Comparison of ENCODE assay signal across 28 cellular contexts in genomic region chr7:2068693-2069471, GRCh38.
DNase-seq lines count a peak whose midpoint lies in the region; ATAC-seq and TF ChIP-seq lines count a peak whose summit lies in the region.
"Had no signal": no experiment of that assay in that cellular context is flagged by ENCODE, and none has a peak within 500 bp of the region (broad histone marks: within the 10 kb centered on the region; RNA-seq: fewer than 3 reads in every experiment).

No MANE protein-coding gene starts in this region.

- H3K36me3 Mint-ChIP-seq in brain, result peaks cover 4% of the 10 kb centered on the region
- H3K36me3 Mint-ChIP-seq in neural progenitor cell, result peaks cover 6% of the 10 kb centered on the region
- H3K36me3 Mint-ChIP-seq: WTC11 had no signal

- H3K4me1 Mint-ChIP-seq in brain (peaks cover 69% of the 10 kb centered on the region), neural progenitor cell (peaks cover 69% of the 10 kb centered on the region)
- H3K4me1 Mint-ChIP-seq: WTC11 had no signal

- H3K27me3 ChIP-seq in BE2C, result no peaks in the 10 kb centered on the region
- no peaks in the 10 kb centered on the region for H3K27me3 ChIP-seq in neural progenitor cell
- H3K27me3 ChIP-seq in osteoblast (ENCODE audit: insufficient read depth, low read length), result no peaks in the 10 kb centered on the region
- H3K27me3 ChIP-seq: gastrocnemius medialis, SJSA1, spleen, upper lobe of right lung had no signal

- H3K4me1 ChIP-seq in BE2C (peaks cover 8% of the 10 kb centered on the region; the same call in 1 of the 2 replicates), neural progenitor cell (peaks cover 36% of the 10 kb centered on the region), osteoblast (ENCODE audit: insufficient read depth, low read length) (no peaks in the 10 kb centered on the region)
- H3K4me1 ChIP-seq: A549, SJSA1 had no signal

- peak overlapping the region; percentile 43 for H3K4me2 ChIP-seq in neural progenitor cell
- H3K4me2 ChIP-seq in osteoblast (ENCODE audit: insufficient read depth, low read length), result no peak overlapping the region
- H3K4me2 ChIP-seq: A549 had no signal

- H3K9ac ChIP-seq in neural progenitor cell, result no peak overlapping the region

- H3K36me3 ChIP-seq in BE2C (peaks cover 34% of the 10 kb centered on the region), neural progenitor cell (no peaks in the 10 kb centered on the region), osteoblast (ENCODE audit: insufficient read depth, low read length) (no peaks in the 10 kb centered on the region)
- H3K36me3 ChIP-seq: SJSA1 had no signal

- H3K79me2 ChIP-seq in neural progenitor cell (ENCODE audit: low read depth), result no peaks in the 10 kb centered on the region
- H3K79me2 ChIP-seq in osteoblast (ENCODE audit: insufficient read depth, low read length), result no peaks in the 10 kb centered on the region

- H2AFZ ChIP-seq in neural progenitor cell (replicated peaks) (no peak overlapping the region), osteoblast (ENCODE audit: low read length) (no peak overlapping the region)

- ATAC-seq in HG02763 (IDR thresholded peaks at IDR 0.05; ENCODE audit: unreplicated experiment), result no peak
- no peak for ATAC-seq in GM18907 (IDR thresholded peaks at IDR 0.05; ENCODE audit: unreplicated experiment)
- ATAC-seq: esophagus mucosa, gastrocnemius medialis, Panc1, upper lobe of right lung, WTC11 had no signal

- DNase-seq in BE2C (no peak), HuH-7 (ENCODE audit: low spot score) (peak; percentile 53), neural progenitor cell (ENCODE audit: low spot score) (no peak), osteoblast (ENCODE audit: insufficient read length, low spot score, missing footprints) (no peak)
- DNase-seq in activated effector memory CD4-positive, alpha-beta T cell treated with anti-CD3 and anti-CD28 coated beads, Interleukin-2, amount 50 U/mL, for 16 hours, result no peak
- DNase-seq: activated CD4-positive, alpha-beta T cell treated with anti-CD3 and anti-CD28 coated beads, Interleukin-2, amount 50 U/mL, for 48 hours; activated naive CD4-positive, alpha-beta T cell treated with anti-CD3 and anti-CD28 coated beads for 36 hours; activated T-cell treated with anti-CD3 and anti-CD28 coated beads for 4 hours; gastrocnemius medialis; mesendoderm; NCI-H1694 treated with DMSO at 0.1 percent for 48 hours; NCI-H2227 treated with DMSO at 0.1 percent for 48 hours; nephron progenitor cell; psoas muscle; spleen; stimulated activated CD4-positive, alpha-beta T cell treated with anti-CD3 and anti-CD28 coated beads, Interleukin-4, amount 100 ng/mL, for 4 hours; upper lobe of right lung had no signal

- H3K27ac Mint-ChIP-seq in brain, result peak overlapping the region in 4 of 5 experiments; percentile 43 to 95 (median 88)
- H3K27ac Mint-ChIP-seq in neural progenitor cell, result peak overlapping the region; percentile 95
- H3K27ac Mint-ChIP-seq: activated naive CD4-positive, alpha-beta T cell treated with anti-CD3 and anti-CD28 coated beads for 36 hours; nephron progenitor cell; T-helper 2 cell treated with Interferon-gamma antibody and Interleukin-4, amounts not matched to agents 5 μg/mL and 100 μg/mL, for 36 hours had no signal

- peaks cover 14% of the 10 kb centered on the region for H3F3A ChIP-seq in neural progenitor cell (ENCODE audit: low read depth)

- peak; percentile 25 for TF ChIP-seq CTCF in BE2C (IDR thresholded peaks at IDR 0.05; ENCODE audit: low read depth, low read length)
- TF ChIP-seq CTCF in brain (conservative IDR thresholded peaks at IDR 0.05), result no peak
- TF ChIP-seq CTCF in neural progenitor cell (IDR thresholded peaks at IDR 0.05), result no peak
- no peak for TF ChIP-seq CTCF in osteoblast (IDR thresholded peaks at IDR 0.05; ENCODE audit: extremely low read depth, low read depth, low read length)

- H3K27ac ChIP-seq in neural progenitor cell (peak overlapping the region; percentile 91), osteoblast (ENCODE audit: low read depth, low read length) (no peak overlapping the region)
- H3K27ac ChIP-seq: A549, gastrocnemius medialis, psoas muscle, SJSA1, spleen, upper lobe of right lung had no signal

- H3K27me3 Mint-ChIP-seq in brain, result no peaks in the 10 kb centered on the region
- peaks cover 14% of the 10 kb centered on the region for H3K27me3 Mint-ChIP-seq in neural progenitor cell (ENCODE audit: insufficient read depth, low read depth)
- H3K27me3 Mint-ChIP-seq: central memory CD8-positive, alpha-beta T cell had no signal

- H3K9me3 Mint-ChIP-seq in brain (peaks cover 0 to 2% (median 0%) of the 10 kb centered on the region in 5 experiments), neural progenitor cell (no peaks in the 10 kb centered on the region)
- H3K9me3 Mint-ChIP-seq: activated naive CD4-positive, alpha-beta T cell treated with anti-CD3 and anti-CD28 coated beads for 36 hours; central memory CD8-positive, alpha-beta T cell; nephron progenitor cell; T-helper 2 cell treated with Interferon-gamma antibody and Interleukin-4, amounts not matched to agents 5 μg/mL and 100 μg/mL, for 36 hours; WTC11 had no signal

- H3K9me3 ChIP-seq in BE2C (no peaks in the 10 kb centered on the region), neural progenitor cell (ENCODE audit: low read depth) (no peaks in the 10 kb centered on the region), osteoblast (ENCODE audit: low read depth, low read length) (no peaks in the 10 kb centered on the region)
- H3K9me3 ChIP-seq: A549, gastrocnemius medialis, psoas muscle, SJSA1, spleen, upper lobe of right lung had no signal

- H3K4me3 ChIP-seq in BE2C (ENCODE audit: low read depth, low read length) (no peak overlapping the region), neural progenitor cell (no peak overlapping the region), osteoblast (ENCODE audit: insufficient read depth, low read length) (no peak overlapping the region)
- H3K4me3 ChIP-seq: A549, gastrocnemius medialis, K562, psoas muscle, SJSA1, spleen, upper lobe of right lung had no signal

- no peaks in the 10 kb centered on the region for H4K20me1 ChIP-seq in neural progenitor cell (ENCODE audit: low read depth)
- peaks cover 2% of the 10 kb centered on the region for H4K20me1 ChIP-seq in osteoblast (ENCODE audit: insufficient read depth, low read length)

- H3K4me3 Mint-ChIP-seq in brain, result peak overlapping the region in 1 of 5 experiments; percentile 40
- H3K4me3 Mint-ChIP-seq in neural progenitor cell, result peak overlapping the region; percentile 30
- H3K4me3 Mint-ChIP-seq: activated naive CD4-positive, alpha-beta T cell treated with anti-CD3 and anti-CD28 coated beads for 36 hours; central memory CD8-positive, alpha-beta T cell; nephron progenitor cell; T-helper 2 cell treated with Interferon-gamma antibody and Interleukin-4, amounts not matched to agents 5 μg/mL and 100 μg/mL, for 36 hours; WTC11 had no signal
